ENCODE assay signal across 25 cellular contexts in genomic region chr9:116323571-116323970, GRCh38.
DNase-seq lines count a peak whose midpoint lies in the region; ATAC-seq, FAIRE-seq and TF ChIP-seq lines count a peak whose summit lies in the region.
"Had no signal": no experiment of that assay in that cellular context is flagged by ENCODE, and none has a peak within 500 bp of the region (broad histone marks: within the 10 kb centered on the region; RNA-seq: fewer than 3 reads in every experiment).

No MANE protein-coding gene starts in this region.

- H3K4me1 ChIP-seq in mammary epithelial cell (ENCODE audit: insufficient read depth, low read length) (no peaks in the 10 kb centered on the region), PC-3 (ENCODE audit: insufficient read depth, low read length) (no peaks in the 10 kb centered on the region), upper lobe of right lung (no peaks in the 10 kb centered on the region), HepG2 (ENCODE audit: insufficient read depth, low read length) (peaks cover 16% of the 10 kb centered on the region)
- H3K4me1 ChIP-seq: uterus had no signal

- ATAC-seq in PC-3 (no peak), upper lobe of right lung (peak; percentile 27), HG03025 (IDR thresholded peaks at IDR 0.05; ENCODE audit: low FRiP score, unreplicated experiment) (no peak), HepG2 (no peak)
- ATAC-seq: left lobe of liver, sciatic nerve, T-helper 17 cell had no signal

- H3K79me2 ChIP-seq in mammary epithelial cell (ENCODE audit: insufficient read depth, low read length) (no peaks in the 10 kb centered on the region), PC-3 (ENCODE audit: low read length) (no peaks in the 10 kb centered on the region), HepG2 (ENCODE audit: insufficient read depth, low read length) (no peaks in the 10 kb centered on the region)

- H3F3A ChIP-seq in PC-3 (ENCODE audit: low read length, unreplicated experiment): no peaks in the 10 kb centered on the region

- DNase-seq in MCF 10A (ENCODE audit: unreplicated experiment) (peak; percentile 4), mammary epithelial cell (no peak), NCI-H2029 treated with DMSO at 0.1 percent for 48 hours (lab: John Stamatoyannopoulos, UW) (peak; percentile 81), PC-3 (peak; percentile 29), upper lobe of right lung (no peak), NCI-H1694 (lab: John Stamatoyannopoulos, UW) (no peak), HepG2 (ENCODE audit: low spot score) (no peak)
- DNase-seq: ACHN; activated CD4-positive, alpha-beta T cell treated with anti-CD3 and anti-CD28 coated beads, Interleukin-2, amount 50 U/mL, for 4 hours; activated CD8-positive, alpha-beta memory T cell treated with anti-CD3 and anti-CD28 coated beads, Interleukin-2, amount 50 U/mL, for 4 hours; activated effector memory CD4-positive, alpha-beta T cell treated with Interleukin-2 at 50 U/mL for 16 hours; H9; NCI-H226; posterior cingulate gyrus; RPMI8226; stimulated activated CD4-positive, alpha-beta T cell treated with anti-CD3 and anti-CD28 coated beads, Interleukin-15, amount 100 ng/mL, for 24 hours; T-helper 17 cell; uterus had no signal

- CTCF ChIA-PET in MCF 10A (lab: Yijun Ruan, JAX): interaction anchor here (0.7 kb wide), 1 partner anchor 442 kb away, joined by 3 read pairs; no protein-coding TSS in a partner anchor
- CTCF ChIA-PET in mammary epithelial cell (lab: Charles Lee; ENCODE audit: low non-redundant PET): no interaction called here
- CTCF ChIA-PET in PC-3 (lab: Charles Lee): no interaction called here
- CTCF ChIA-PET in HepG2 (lab: Yijun Ruan, JAX; ENCODE audit: low intra/inter-chr PET ratio, low total read pairs): no interaction called here

- H3K9me2 ChIP-seq in PC-3 (replicated peaks; ENCODE audit: low read length): no peaks in the 10 kb centered on the region

- no peak for TF ChIP-seq CTCF in MCF 10A (IDR thresholded peaks at IDR 0.05; ENCODE audit: unreplicated experiment)
- no peak for TF ChIP-seq CTCF in mammary epithelial cell (conservative IDR thresholded peaks at IDR 0.05 in 1 of 2, IDR thresholded peaks at IDR 0.05 in 1 of 2; ENCODE audit: extremely low read depth in 1 of 2, insufficient read depth in 1 of 2, low read depth in 1 of 2, low read length in 2 of 2)
- TF ChIP-seq CTCF in PC-3 (conservative IDR thresholded peaks at IDR 0.05; ENCODE audit: low read depth, low read length): no peak
- no peak for TF ChIP-seq CTCF in upper lobe of right lung (IDR thresholded peaks at IDR 0.05)
- no peak for TF ChIP-seq CTCF in HepG2 (CRISPR knock-in tag; IDR thresholded peaks at IDR 0.05)

- H3K4me2 ChIP-seq in mammary epithelial cell (ENCODE audit: insufficient read depth, low read depth, low read length): no peak overlapping the region
- no peak overlapping the region for H3K4me2 ChIP-seq in PC-3 (ENCODE audit: low read length)
- no peak overlapping the region for H3K4me2 ChIP-seq in HepG2 (ENCODE audit: low read depth, low read length)
- H3K4me2 ChIP-seq: BLaER1 had no signal

- TF ChIP-seq EP300 in HepG2 (IDR thresholded peaks at IDR 0.05; ENCODE audit: low read depth in 2 of 2, low read length in 2 of 2) (no peak), HepG2 (CRISPR knock-in tag; IDR thresholded peaks at IDR 0.05; ENCODE audit: borderline replicate concordance) (no peak)

- dilution Hi-C loops in mammary epithelial cell (cut with HindIII; ENCODE audit: low sequenced_read_pairs): no loop called here

- in situ Hi-C loops in mammary epithelial cell (cut with MboI; ENCODE audit: low sequenced_read_pairs in 2 of 2): no loop called here
- in situ Hi-C loops in HepG2 (cut with HindIII; ENCODE audit: extremely low pct_ligation_motif_present, low pct_unique_long_range_greater_than_20kb): no loop called here

- no peak overlapping the region for H3K9ac ChIP-seq in mammary epithelial cell (ENCODE audit: insufficient read depth, low read length)
- H3K9ac ChIP-seq in PC-3 (ENCODE audit: low read length): no peak overlapping the region
- no peak overlapping the region for H3K9ac ChIP-seq in HepG2 (ENCODE audit: insufficient read depth, low read depth, low read length)
- H3K9ac ChIP-seq: BLaER1 had no signal

- no peak for FAIRE-seq in HepG2 (lab: Jason Lieb, UNC)
- FAIRE-seq: D721Med had no signal

- H3K27ac Mint-ChIP-seq in MCF 10A (ENCODE audit: low read depth, unreplicated experiment): no peak overlapping the region
- H3K27ac Mint-ChIP-seq: H9, T-helper 17 cell had no signal

- no peaks in the 10 kb centered on the region for H4K20me1 ChIP-seq in mammary epithelial cell (ENCODE audit: insufficient read depth, low read length)
- no peaks in the 10 kb centered on the region for H4K20me1 ChIP-seq in PC-3 (ENCODE audit: low read length)
- no peaks in the 10 kb centered on the region for H4K20me1 ChIP-seq in HepG2 (ENCODE audit: insufficient read depth, low read length)
- H4K20me1 ChIP-seq: BLaER1 had no signal

- no peaks in the 10 kb centered on the region for H3K27me3 ChIP-seq in mammary epithelial cell (ENCODE audit: insufficient read depth, low read length)
- H3K27me3 ChIP-seq in PC-3 (ENCODE audit: low read length): peaks cover 13% of the 10 kb centered on the region
- H3K27me3 ChIP-seq in upper lobe of right lung: no peaks in the 10 kb centered on the region
- peaks cover 1 to 32% of the 10 kb centered on the region in 2 experiments; a peak in 4 of 5 replicates for H3K27me3 ChIP-seq in HepG2 (ENCODE audit: control insufficient read depth in 1 of 2, insufficient read depth in 2 of 2, low read length in 2 of 2)
- H3K27me3 ChIP-seq: BLaER1, uterus had no signal

- no peak for TF ChIP-seq POLR2A in HepG2 (IDR thresholded peaks at IDR 0.05; ENCODE audit: insufficient read depth in 1 of 2, low read depth in 2 of 2, low read length in 2 of 2)

- POLR2A ChIA-PET in MCF 10A (lab: Yijun Ruan, JAX): no interaction called here
- POLR2A ChIA-PET in PC-3 (lab: Charles Lee; ENCODE audit: unreplicated experiment): no interaction called here
- POLR2A ChIA-PET in HepG2 (lab: Yijun Ruan, JAX): no interaction called here

- H3K27me3 Mint-ChIP-seq in MCF 10A (ENCODE audit: insufficient read depth, unreplicated experiment): no peaks in the 10 kb centered on the region

- H3K36me3 ChIP-seq in mammary epithelial cell (ENCODE audit: insufficient read depth, low read length): no peaks in the 10 kb centered on the region
- H3K36me3 ChIP-seq in PC-3 (ENCODE audit: low read depth, low read length): no peaks in the 10 kb centered on the region
- no peaks in the 10 kb centered on the region for H3K36me3 ChIP-seq in upper lobe of right lung
- H3K36me3 ChIP-seq in HepG2 (replicated peaks in 1 of 2; ENCODE audit: control insufficient read depth in 1 of 2, insufficient read depth in 2 of 2, low read length in 2 of 2): no peaks in the 10 kb centered on the region
- H3K36me3 ChIP-seq: BLaER1, uterus had no signal

- intact Hi-C loops in MCF 10A (cut with micrococcal nuclease) (no loop called here), mammary epithelial cell (cut with micrococcal nuclease) (no loop called here), PC-3 (cut with micrococcal nuclease) (no loop called here), upper lobe of right lung (cut with DNase I) (no loop called here), HepG2 (cut with micrococcal nuclease; ENCODE audit: unreplicated experiment) (no loop called here)

- H3K9me3 Mint-ChIP-seq in MCF 10A (ENCODE audit: unreplicated experiment): no peaks in the 10 kb centered on the region

- BruUV-seq in MCF 10A (replicated peaks; lab: Mats Ljungman, UMichigan): no TSS peak
- no TSS peak for BruUV-seq in mammary epithelial cell (replicated peaks; lab: Mats Ljungman, UMichigan)
- no TSS peak for BruUV-seq in PC-3 (replicated peaks; lab: Mats Ljungman, UMichigan)
- BruUV-seq in HepG2 (replicated peaks; lab: Mats Ljungman, UMichigan): no TSS peak

- H3K4me3 Mint-ChIP-seq in MCF 10A (ENCODE audit: unreplicated experiment): no peak overlapping the region
- H3K4me3 Mint-ChIP-seq: H9, T-helper 17 cell had no signal

- H3K36me3 Mint-ChIP-seq in MCF 10A (ENCODE audit: insufficient read depth, unreplicated experiment): peaks cover 10% of the 10 kb centered on the region

- no peak for TF ChIP-seq RAD21 in HepG2 (CRISPR knock-in tag; IDR thresholded peaks at IDR 0.05)

- H3K4me3 ChIP-seq in mammary epithelial cell (replicated peaks in 1 of 3; ENCODE audit: insufficient read depth in 1 of 3, low read depth in 2 of 3, low read length in 3 of 3) (no peak overlapping the region), PC-3 (ENCODE audit: low read length) (no peak overlapping the region), upper lobe of right lung (no peak overlapping the region), HepG2 (replicated peaks in 1 of 3; ENCODE audit: insufficient read depth in 1 of 3, low read depth in 2 of 3, low read length in 3 of 3) (no peak overlapping the region)
- H3K4me3 ChIP-seq: BLaER1, uterus had no signal

- H3K27ac ChIP-seq in mammary epithelial cell (ENCODE audit: insufficient read depth, low read depth, low read length): no peak overlapping the region
- H3K27ac ChIP-seq in PC-3 (ENCODE audit: low read length): no peak overlapping the region
- no peak overlapping the region for H3K27ac ChIP-seq in upper lobe of right lung
- no peak overlapping the region for H3K27ac ChIP-seq in HepG2 (ENCODE audit: extremely low read length, insufficient read depth, low read length)
- H3K27ac ChIP-seq: BLaER1, epithelial cell of prostate, uterus, VCaP had no signal

- H3K4me1 Mint-ChIP-seq in MCF 10A (ENCODE audit: insufficient read depth, unreplicated experiment): peaks cover 9% of the 10 kb centered on the region
- H3K4me1 Mint-ChIP-seq: T-helper 17 cell had no signal

- H3K9me3 ChIP-seq in mammary epithelial cell (replicated peaks; ENCODE audit: insufficient read depth, low read length): no peaks in the 10 kb centered on the region
- no peaks in the 10 kb centered on the region for H3K9me3 ChIP-seq in PC-3 (ENCODE audit: low read length)
- H3K9me3 ChIP-seq in upper lobe of right lung: no peaks in the 10 kb centered on the region
- no peaks in the 10 kb centered on the region for H3K9me3 ChIP-seq in HepG2 (ENCODE audit: low read length)
- H3K9me3 ChIP-seq: BLaER1, uterus had no signal

- H2AFZ ChIP-seq in mammary epithelial cell (ENCODE audit: low read depth, low read length): no peak overlapping the region
- H2AFZ ChIP-seq in PC-3 (ENCODE audit: low read length): no peak overlapping the region
- H2AFZ ChIP-seq in HepG2 (ENCODE audit: low read length): no peak overlapping the region

TF ChIP-seq in HepG2, 621 proteins besides CTCF, POLR2A, EP300 and RAD21:
- TF ChIP-seq ZNF501 (CRISPR knock-in tag; IDR thresholded peaks at IDR 0.05): no peak
- TF ChIP-seq MTA1 (CRISPR knock-in tag; IDR thresholded peaks at IDR 0.05; ENCODE audit: borderline replicate concordance): no peak
- TF ChIP-seq ZNF484 (CRISPR knock-in tag; IDR thresholded peaks at IDR 0.05; ENCODE audit: borderline replicate concordance, low read depth): no peak
- TF ChIP-seq CHCHD3 (CRISPR knock-in tag; IDR thresholded peaks at IDR 0.05): no peak
- TF ChIP-seq GATA4 (IDR thresholded peaks at IDR 0.05; ENCODE audit: borderline replicate concordance, low read depth): no peak
- no peak for TF ChIP-seq ZEB1 (IDR thresholded peaks at IDR 0.05; ENCODE audit: insufficient replicate concordance, low read depth)
- no peak for TF ChIP-seq ISL2 (CRISPR knock-in tag; IDR thresholded peaks at IDR 0.05)
- TF ChIP-seq SMC3 (IDR thresholded peaks at IDR 0.05; ENCODE audit: low read length): no peak

Comparison
In these comparisons a context has a peak if more than half of its experiments do, and no peak if none do; other contexts are left out.
1. DNase-seq: peak in MCF 10A (single experiment), NCI-H2029 treated with DMSO at 0.1 percent for 48 hours (single experiment) and PC-3 (single experiment); none in mammary epithelial cell (single experiment), upper lobe of right lung (single experiment), NCI-H1694 (single experiment) and HepG2 (single experiment).